ENCODE assay signal across 2 cellular contexts in the genomic region with DNA sequence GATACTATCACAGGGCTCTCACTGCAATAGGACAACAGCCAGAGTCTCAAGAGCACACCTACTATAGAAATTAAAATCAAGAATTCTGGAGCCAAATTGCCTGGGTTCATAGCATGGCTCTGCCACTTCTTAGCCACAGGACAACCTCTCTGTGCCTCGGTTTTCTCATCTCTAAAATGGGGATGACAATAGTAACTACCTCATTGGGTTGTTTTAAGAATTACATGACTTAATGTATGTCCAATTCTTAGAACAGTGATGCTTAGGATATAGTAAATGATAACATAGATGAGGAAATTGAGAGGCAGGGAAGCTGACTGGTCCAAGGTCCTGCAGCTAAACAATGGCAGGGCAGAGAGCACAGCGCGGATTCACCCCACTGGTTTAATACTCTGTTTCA.
A peak's percentile ranks its signal among the peaks of the same experiment; 100 is the strongest.
TF ChIP-seq lines count a peak whose summit lies in the region.

No MANE protein-coding gene starts in this region.

TF ChIP-seq in HepG2, 621 proteins besides CTCF, POLR2A, EP300 and RAD21:
- TF ChIP-seq LRRFIP1 (CRISPR knock-in tag; conservative IDR thresholded peaks at IDR 0.05) = no peak
- TF ChIP-seq ZNF629 (CRISPR knock-in tag; conservative IDR thresholded peaks at IDR 0.05) = peak; percentile 51; the same call in 1 of the 2 replicates
- no peak for TF ChIP-seq ZNF331 (CRISPR knock-in tag; IDR thresholded peaks at IDR 0.05)

TF ChIP-seq in K562, 482 proteins besides CTCF, POLR2A, EP300 and RAD21:
- TF ChIP-seq BCOR (IDR thresholded peaks at IDR 0.05) (peak; percentile 37; the same call in 1 of the 2 replicates), CC2D1A (IDR thresholded peaks at IDR 0.05) (no peak), ZBTB17 (CRISPR knock-in tag; IDR thresholded peaks at IDR 0.05) (no peak), SREBF1 (IDR thresholded peaks at IDR 0.05; ENCODE audit: borderline replicate concordance, low read depth, low read length) (no peak), FOXK2 (conservative IDR thresholded peaks at IDR 0.05 in 1 of 2, IDR thresholded peaks at IDR 0.05 in 1 of 2; ENCODE audit: low read depth in 2 of 2) (no peak), PYGO2 (tag; IDR thresholded peaks at IDR 0.05) (no peak), ZSCAN32 (CRISPR knock-in tag; IDR thresholded peaks at IDR 0.05) (no peak), PCBP2 (IDR thresholded peaks at IDR 0.05; ENCODE audit: low read depth, low read length, poor library complexity, severe bottlenecking) (no peak), RBM25 (IDR thresholded peaks at IDR 0.05; ENCODE audit: low read depth, low read length, severe bottlenecking) (peak; percentile 73), RFX7 (CRISPR knock-in tag; IDR thresholded peaks at IDR 0.05) (no peak)
- TF ChIP-seq, protein P1, sequence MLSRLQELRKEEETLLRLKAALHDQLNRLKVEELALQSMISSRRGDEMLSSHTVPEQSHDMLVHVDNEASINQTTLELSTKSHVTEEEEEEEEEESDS (CRISPR knock-in tag; IDR thresholded peaks at IDR 0.05) = no peak
- TF ChIP-seq, protein P2, sequence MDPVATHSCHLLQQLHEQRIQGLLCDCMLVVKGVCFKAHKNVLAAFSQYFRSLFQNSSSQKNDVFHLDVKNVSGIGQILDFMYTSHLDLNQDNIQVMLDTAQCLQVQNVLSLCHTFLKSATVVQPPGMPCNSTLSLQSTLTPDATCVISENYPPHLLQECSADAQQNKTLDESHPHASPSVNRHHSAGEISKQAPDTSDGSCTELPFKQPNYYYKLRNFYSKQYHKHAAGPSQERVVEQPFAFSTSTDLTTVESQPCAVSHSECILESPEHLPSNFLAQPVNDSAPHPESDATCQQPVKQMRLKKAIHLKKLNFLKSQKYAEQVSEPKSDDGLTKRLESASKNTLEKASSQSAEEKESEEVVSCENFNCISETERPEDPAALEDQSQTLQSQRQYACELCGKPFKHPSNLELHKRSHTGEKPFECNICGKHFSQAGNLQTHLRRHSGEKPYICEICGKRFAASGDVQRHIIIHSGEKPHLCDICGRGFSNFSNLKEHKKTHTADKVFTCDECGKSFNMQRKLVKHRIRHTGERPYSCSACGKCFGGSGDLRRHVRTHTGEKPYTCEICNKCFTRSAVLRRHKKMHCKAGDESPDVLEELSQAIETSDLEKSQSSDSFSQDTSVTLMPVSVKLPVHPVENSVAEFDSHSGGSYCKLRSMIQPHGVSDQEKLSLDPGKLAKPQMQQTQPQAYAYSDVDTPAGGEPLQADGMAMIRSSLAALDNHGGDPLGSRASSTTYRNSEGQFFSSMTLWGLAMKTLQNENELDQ (CRISPR knock-in tag; IDR thresholded peaks at IDR 0.05; ENCODE audit: borderline replicate concordance) = no peak
- TF ChIP-seq, protein P3, sequence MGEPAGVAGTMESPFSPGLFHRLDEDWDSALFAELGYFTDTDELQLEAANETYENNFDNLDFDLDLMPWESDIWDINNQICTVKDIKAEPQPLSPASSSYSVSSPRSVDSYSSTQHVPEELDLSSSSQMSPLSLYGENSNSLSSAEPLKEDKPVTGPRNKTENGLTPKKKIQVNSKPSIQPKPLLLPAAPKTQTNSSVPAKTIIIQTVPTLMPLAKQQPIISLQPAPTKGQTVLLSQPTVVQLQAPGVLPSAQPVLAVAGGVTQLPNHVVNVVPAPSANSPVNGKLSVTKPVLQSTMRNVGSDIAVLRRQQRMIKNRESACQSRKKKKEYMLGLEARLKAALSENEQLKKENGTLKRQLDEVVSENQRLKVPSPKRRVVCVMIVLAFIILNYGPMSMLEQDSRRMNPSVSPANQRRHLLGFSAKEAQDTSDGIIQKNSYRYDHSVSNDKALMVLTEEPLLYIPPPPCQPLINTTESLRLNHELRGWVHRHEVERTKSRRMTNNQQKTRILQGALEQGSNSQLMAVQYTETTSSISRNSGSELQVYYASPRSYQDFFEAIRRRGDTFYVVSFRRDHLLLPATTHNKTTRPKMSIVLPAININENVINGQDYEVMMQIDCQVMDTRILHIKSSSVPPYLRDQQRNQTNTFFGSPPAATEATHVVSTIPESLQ (CRISPR knock-in tag; IDR thresholded peaks at IDR 0.05) = no peak
TF ChIP-seq in K562: peak in this region for 2.
